13 cellular contexts compared by ENCODE assay signal in the genomic region with DNA sequence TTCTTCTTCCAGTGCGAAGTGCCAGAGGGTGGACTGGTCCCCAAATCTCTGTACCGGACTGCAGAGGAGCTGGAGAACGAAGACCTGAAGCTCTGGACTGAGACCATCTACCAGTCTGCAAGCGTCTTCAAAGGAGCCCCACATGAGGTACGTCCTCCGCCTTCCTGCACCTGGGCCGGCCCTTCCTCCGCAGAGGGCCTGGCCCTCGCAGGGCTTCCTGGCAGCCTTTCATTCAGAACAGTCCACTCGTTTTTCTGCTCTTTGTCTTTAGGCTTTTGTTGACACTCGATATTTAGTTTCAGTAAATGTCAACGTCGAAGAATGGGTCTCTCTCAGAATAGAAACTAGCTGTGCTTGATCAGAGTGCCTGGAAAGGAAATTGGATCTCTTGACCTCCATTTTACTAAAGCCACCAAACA.
DNase-seq lines count a peak whose midpoint lies in the region; TF ChIP-seq lines count a peak whose summit lies in the region.
"Had no signal": no experiment of that assay in that cellular context is flagged by ENCODE, and none has a peak within 500 bp of the region (broad histone marks: within the 10 kb centered on the region; RNA-seq: fewer than 3 reads in every experiment).

No MANE protein-coding gene starts in this region.

- 88 to 92% methylated on average over 13 of the region's 13 CpGs for WGBS in sigmoid colon, 2 donors
- WGBS in H9 (ENCODE audit: extremely low coverage, insufficient read length, low lambda C conversion rate) = no CpG with 5 or more reads among the region's 13 CpGs

- H2AK5ac ChIP-seq in H9 (ENCODE audit: insufficient read length, low read length) = no peak overlapping the region

- no peaks in the 10 kb centered on the region for H4K20me1 ChIP-seq in H9 (ENCODE audit: control insufficient read depth, insufficient read depth, insufficient read length)

- no peak overlapping the region for H2BK5ac ChIP-seq in H9 (ENCODE audit: insufficient read length, low read length)

- H4K5ac ChIP-seq in H9 (ENCODE audit: insufficient read length, low read depth, low read length) = no peak overlapping the region

- H3K27me3 ChIP-seq in sigmoid colon (no peaks in the 10 kb centered on the region), H9 (ENCODE audit: insufficient read depth, low read length) (no peaks in the 10 kb centered on the region)
- H3K27me3 ChIP-seq: neutrophil had no signal

- no peak overlapping the region for H3K56ac ChIP-seq in H9 (ENCODE audit: insufficient read length, low read depth, low read length)

- peaks cover 20 to 85% (median 61%) of the 10 kb centered on the region in 3 experiments; a peak in 6 of 7 replicates for H3K36me3 Mint-ChIP-seq in H9 (ENCODE audit: insufficient read depth in 1 of 3, low read depth in 3 of 3)

- H3K27ac ChIP-seq in cingulate gyrus (ENCODE audit: low read depth, low read length) = peak overlapping the region; percentile 88
- peak overlapping the region; percentile 29 to 65 (median 56) for H3K27ac ChIP-seq in sigmoid colon
- no peak overlapping the region for H3K27ac ChIP-seq in H9 (ENCODE audit: insufficient read length, low read depth, low read length)
- H3K27ac ChIP-seq: neutrophil had no signal

- peaks cover 39 to 97% (median 68%) of the 10 kb centered on the region in 4 donors for H3K36me3 ChIP-seq in sigmoid colon

- H4K8ac ChIP-seq in H9 (replicated peaks; ENCODE audit: insufficient read length, low read depth, low read length) = no peak overlapping the region

- no peak overlapping the region for H3K4me2 ChIP-seq in H9 (ENCODE audit: insufficient read depth, insufficient read length, low read length)

- H2BK120ac ChIP-seq in H9 (ENCODE audit: low read depth, low read length, poor library complexity, severe bottlenecking) = no peak overlapping the region

- H3K9ac ChIP-seq in H9 (ENCODE audit: extremely low read depth, insufficient read length, low read length) = no peak overlapping the region

- no peaks in the 10 kb centered on the region for H3K79me2 ChIP-seq in H9 (ENCODE audit: insufficient read depth, low read length)

- H3K9me3 Mint-ChIP-seq in H9 = no peaks in the 10 kb centered on the region

- H3K4me3 Mint-ChIP-seq in H9 = no peak overlapping the region

- no peak for TF ChIP-seq CTCF in sigmoid colon (IDR thresholded peaks at IDR 0.05)
- TF ChIP-seq CTCF in H9 (conservative IDR thresholded peaks at IDR 0.05) = no peak

- H3K4ac ChIP-seq in H9 (ENCODE audit: low read depth, low read length) = no peak overlapping the region

- no peaks in the 10 kb centered on the region for H3K23me2 ChIP-seq in H9 (ENCODE audit: insufficient read length, low read depth, low read length, poor library complexity, severe bottlenecking)

- H3K27ac Mint-ChIP-seq in H9 = peak overlapping the region in 1 of 3 experiments; percentile 66; a peak in 1 of 7 replicates

- H3K4me3 ChIP-seq in sigmoid colon = no peak overlapping the region

- no peak overlapping the region for H2AFZ ChIP-seq in H9 (ENCODE audit: low read length)

- no peak overlapping the region for H3T11ph ChIP-seq in H9 (ENCODE audit: low read length)

- H3K23ac ChIP-seq in H9 (ENCODE audit: insufficient read length, low read depth, low read length) = no peak overlapping the region

- H2BK12ac ChIP-seq in H9 (ENCODE audit: insufficient read length, low read depth, low read length) = no peak overlapping the region

- H2BK15ac ChIP-seq in H9 (ENCODE audit: low read depth, low read length) = no peak overlapping the region

- H2BK20ac ChIP-seq in H9 (ENCODE audit: low read depth, low read length, poor library complexity, severe bottlenecking) = no peak overlapping the region

- TF ChIP-seq POLR2A in sigmoid colon (IDR thresholded peaks at IDR 0.05) = no peak

- H4K91ac ChIP-seq in H9 (ENCODE audit: insufficient read length, low read depth, low read length) = no peak overlapping the region

- TF ChIP-seq EP300 in sigmoid colon (IDR thresholded peaks at IDR 0.05) = no peak

- no peak overlapping the region for H3K14ac ChIP-seq in H9 (ENCODE audit: insufficient read depth, low read length)

- H3K27me3 Mint-ChIP-seq in H9 (ENCODE audit: low read depth) = no peaks in the 10 kb centered on the region

- H3K9me3 ChIP-seq in sigmoid colon (no peaks in the 10 kb centered on the region), H9 (ENCODE audit: control insufficient read depth, low read depth, low read length) (no peaks in the 10 kb centered on the region)

- H3K18ac ChIP-seq in H9 (ENCODE audit: insufficient read length, low read depth, low read length) = no peak overlapping the region

- H3K4me1 ChIP-seq in sigmoid colon = peaks cover 0 to 29% (median 19%) of the 10 kb centered on the region in 4 donors
- H3K4me1 ChIP-seq in H9 (ENCODE audit: insufficient read depth, low read length) = no peaks in the 10 kb centered on the region

- DNase-seq in DMS153 treated with DMSO at 0.1 percent for 48 hours (lab: John Stamatoyannopoulos, UW; ENCODE audit: unreplicated experiment) (peak; percentile 93), NCI-H2107 treated with DMSO at 0.1 percent for 48 hours (lab: John Stamatoyannopoulos, UW; ENCODE audit: unreplicated experiment) (peak; percentile 93), sigmoid colon (no peak), H9 (no peak), amygdala (lab: John Stamatoyannopoulos, UW) (no peak), kidney glomerular epithelial cell (lab: John Stamatoyannopoulos, UW) (no peak)
- DNase-seq in effector CD4-positive, alpha-beta T cell = no peak
- DNase-seq: activated CD4-positive, alpha-beta T cell treated with anti-CD3 and anti-CD28 coated beads, Interleukin-2, amount 50 U/mL, for 4 hours; activated gamma-delta T cell treated with Interleukin-2 at 50 U/mL for 16 hours; mesendoderm; stimulated activated CD8-positive, alpha-beta memory T cell treated with anti-CD3 and anti-CD28 coated beads, Interleukin-4, amount 100 ng/mL, for 48 hours had no signal

- 0 out of 4 replicates have a peak, but pooled peaks cover 0 to 2% of the 10 kb centered on the region in 2 experiments for H3K4me1 Mint-ChIP-seq in H9

- intact Hi-C loops in sigmoid colon (cut with DNase I) = loop anchor here (5.0 kb wide), 2 partner anchors 52 to 112 kb away; no protein-coding TSS in a partner anchor

- no peaks in the 10 kb centered on the region for H3K79me1 ChIP-seq in H9 (ENCODE audit: insufficient read depth, low read depth, low read length, poor library complexity, severe bottlenecking)

Comparison
In these comparisons a context has a peak if more than half of its experiments do, and no peak if none do; other contexts are left out.
1. DNase-seq: peak in DMS153 treated with DMSO at 0.1 percent for 48 hours (single experiment) and NCI-H2107 treated with DMSO at 0.1 percent for 48 hours (single experiment); none in sigmoid colon (single experiment), H9 (single experiment), amygdala (0 of 56), kidney glomerular epithelial cell (single experiment) and effector CD4-positive, alpha-beta T cell (single experiment).